In genomic region chr20:33830371-33830770, GRCh38 we compare ENCODE assay signal across 12 cellular contexts. TPM values are rescaled to one million over a fixed set of nuclear protein-coding genes. Genes with fewer than 3 reads are reported as not detected.
A peak's percentile ranks its signal among the peaks of the same experiment; 100 is the strongest.
DNase-seq lines count a peak whose midpoint lies in the region; ATAC-seq and TF ChIP-seq lines count a peak whose summit lies in the region.
"Had no signal": no experiment of that assay in that cellular context is flagged by ENCODE, and none has a peak within 500 bp of the region (broad histone marks: within the 10 kb centered on the region; RNA-seq: fewer than 3 reads in every experiment).

No MANE protein-coding gene starts in this region.

- H3K9me3 Mint-ChIP-seq in memory B cell = no peaks in the 10 kb centered on the region
- H3K9me3 Mint-ChIP-seq in Calu3 (ENCODE audit: low read depth, unreplicated experiment) = no peaks in the 10 kb centered on the region

- H3K4me3 Mint-ChIP-seq in memory B cell = no peak overlapping the region
- no peak overlapping the region for H3K4me3 Mint-ChIP-seq in Calu3 (ENCODE audit: low read depth, unreplicated experiment)

- H3K27me3 ChIP-seq in adipocyte (replicated peaks; ENCODE audit: control insufficient read depth, insufficient read depth, low read length) (no peaks in the 10 kb centered on the region), thoracic aorta (replicated peaks; ENCODE audit: insufficient read depth) (no peaks in the 10 kb centered on the region)

- H3K4me1 ChIP-seq in adipocyte (ENCODE audit: control insufficient read depth, insufficient read depth, low read length) = peaks cover 36% of the 10 kb centered on the region
- H3K4me1 ChIP-seq in thoracic aorta (ENCODE audit: control insufficient read depth in 1 of 2, low read depth in 2 of 2) = peaks cover 51 to 83% of the 10 kb centered on the region in 2 donors

- DNase-seq in adipocyte (ENCODE audit: low read depth) = peak; percentile 16
- DNase-seq in memory B cell (ENCODE audit: low spot score in 2 of 2) = no peak
- DNase-seq in thoracic aorta (ENCODE audit: low spot score) = no peak
- no peak for DNase-seq in Calu3
- no peak for DNase-seq in COR-L47 (lab: John Stamatoyannopoulos, UW)
- no peak for DNase-seq in NCI-H1436 (lab: John Stamatoyannopoulos, UW)
- no peak for DNase-seq in hypothalamus (lab: John Stamatoyannopoulos, UW)
- DNase-seq: activated T-cell treated with anti-CD3 and anti-CD28 coated beads, Interleukin-2, amount 50 U/mL, for 1 hour; NCI-H345; T-helper 1 cell had no signal

- H3K36me3 Mint-ChIP-seq in memory B cell = peaks cover 26% of the 10 kb centered on the region
- H3K36me3 Mint-ChIP-seq in Calu3 (ENCODE audit: insufficient read depth, unreplicated experiment) = peaks cover 24% of the 10 kb centered on the region

- BruUV-seq in Calu3 (replicated peaks; lab: Mats Ljungman, UMichigan) = no TSS peak

- H3K9me3 ChIP-seq in KOPT-K1 (ENCODE audit: insufficient read depth, low read length, poor library complexity, severe bottlenecking) (no peaks in the 10 kb centered on the region), adipocyte (ENCODE audit: control insufficient read depth, low read length) (no peaks in the 10 kb centered on the region), thoracic aorta (no peaks in the 10 kb centered on the region)
- H3K9me3 ChIP-seq: HAP-1 had no signal

- H3K9ac ChIP-seq in adipocyte (ENCODE audit: low read length) = no peak overlapping the region

- peak overlapping the region; percentile 80 for H3K27ac ChIP-seq in KOPT-K1 (ENCODE audit: low read depth, low read length, poor library complexity, severe bottlenecking)
- peak overlapping the region; percentile 24 to 40 for H3K27ac ChIP-seq in thoracic aorta

- intact Hi-C loops in Calu3 (cut with micrococcal nuclease; ENCODE audit: unreplicated experiment) = no loop called here

- TF ChIP-seq CTCF in thoracic aorta (IDR thresholded peaks at IDR 0.05) = no peak
- no peak for TF ChIP-seq CTCF in Calu3 (IDR thresholded peaks at IDR 0.05; ENCODE audit: unreplicated experiment)

- H3K27ac Mint-ChIP-seq in memory B cell = peak overlapping the region; percentile 59
- H3K27ac Mint-ChIP-seq in Calu3 (ENCODE audit: unreplicated experiment) = no peak overlapping the region

- CTCF ChIA-PET in Calu3 (lab: Charles Lee) = interaction anchor here (0.9 to 1.5 kb wide), 3 partner anchors 18 to 212 kb away, joined by 3 to 4 read pairs (median 3); no protein-coding TSS in a partner anchor

- H3K27me3 Mint-ChIP-seq in memory B cell (no peaks in the 10 kb centered on the region), Calu3 (ENCODE audit: unreplicated experiment) (no peaks in the 10 kb centered on the region)

- H3K36me3 ChIP-seq in KOPT-K1 (ENCODE audit: insufficient read depth, low read length) = peaks cover 33% of the 10 kb centered on the region
- peaks cover 4% of the 10 kb centered on the region for H3K36me3 ChIP-seq in adipocyte (ENCODE audit: control insufficient read depth, insufficient read depth, low read length, severe bottlenecking)
- H3K36me3 ChIP-seq in thoracic aorta = no peaks in the 10 kb centered on the region

- H3K4me1 Mint-ChIP-seq in memory B cell (peaks cover 49% of the 10 kb centered on the region), Calu3 (ENCODE audit: low read depth, unreplicated experiment) (peaks cover 83% of the 10 kb centered on the region)

- H3K4me3 ChIP-seq in adipocyte (ENCODE audit: low read length) (no peak overlapping the region), thoracic aorta (no peak overlapping the region)
- H3K4me3 ChIP-seq: HAP-1 had no signal

- ATAC-seq in memory B cell (ENCODE audit: low read depth) (no peak), thoracic aorta (ENCODE audit: insufficient number of reproducible peaks, low FRiP score, low read depth) (no peak)

RNA-seq across cellular contexts. Expression of gene CHMP4B, which starts 19.2 kb away (rescaled TPM):
- total RNA-seq in thoracic aorta (100 to 1,000 TPM in 1 of 2 donors, 10 to 100 TPM in 1; 69.5 to 104 TPM), Calu3 (2022) (234 and 245 TPM in 2 replicates)
